Comparison of ENCODE assay signal across 23 cellular contexts in genomic region chr1:95382385-95382784, GRCh38.
A peak's percentile ranks its signal among the peaks of the same experiment; 100 is the strongest.
DNase-seq lines count a peak whose midpoint lies in the region; ATAC-seq, FAIRE-seq and TF ChIP-seq lines count a peak whose summit lies in the region.
"Had no signal": no experiment of that assay in that cellular context is flagged by ENCODE, and none has a peak within 500 bp of the region (broad histone marks: within the 10 kb centered on the region; RNA-seq: fewer than 3 reads in every experiment).

No MANE protein-coding gene starts in this region.

- TF ChIP-seq RAD21 in K562 (CRISPR knock-in tag; conservative IDR thresholded peaks at IDR 0.05 in 1 of 2, IDR thresholded peaks at IDR 0.05 in 1 of 2), result no peak

- H2AFZ ChIP-seq in K562 (ENCODE audit: low read depth, low read length), result no peak overlapping the region

- TF ChIP-seq POLR2A in K562 (conservative IDR thresholded peaks at IDR 0.05), result no peak

- POLR2A ChIA-PET in K562 (lab: Yijun Ruan, JAX), result no interaction called here

- no peak overlapping the region for H3K4me3 ChIP-seq in K562
- H3K4me3 ChIP-seq in lower lobe of right lung, result no peak overlapping the region
- H3K4me3 ChIP-seq: SK-N-MC had no signal

- H3K4me1 ChIP-seq in K562 (replicated peaks in 1 of 2; ENCODE audit: control insufficient read depth in 2 of 2, insufficient read depth in 2 of 2, low read length in 2 of 2), result no peaks in the 10 kb centered on the region
- H3K4me1 ChIP-seq in lower lobe of right lung, result no peaks in the 10 kb centered on the region

- no peak for DNase-seq in K562 (ENCODE audit: extremely low read depth in 1 of 4, low spot score in 3 of 4)
- no peak for DNase-seq in lower lobe of right lung
- no peak for DNase-seq in Right ventricle myocardium superior
- DNase-seq in NCI-H1092 treated with DMSO at 0.1 percent for 48 hours (lab: John Stamatoyannopoulos, UW), result no peak
- DNase-seq: ACHN; GF-D8; GOT3; MV-4-11; NCI-H1436; NCI-H1930; NCI-H446; NCI-H748 treated with DMSO at 0.1 percent for 48 hours; NK-92 treated with Interleukin-12 subunit alpha and Interleukin-12 subunit beta, amount 100 ng/mL, for 24 hours; T-helper 1 cell; T-helper 9 cell had no signal

- TF ChIP-seq EP300 in K562 (IDR thresholded peaks at IDR 0.05; ENCODE audit: low read length), result no peak

- no peak overlapping the region for H3K9ac ChIP-seq in K562 (ENCODE audit: insufficient read depth in 1 of 2, low read depth in 2 of 2, low read length in 2 of 2)
- H3K9ac ChIP-seq: KMS-11 had no signal

- intact Hi-C loops in K562 (cut with micrococcal nuclease) (no loop called here), lower lobe of right lung (cut with DNase I) (no loop called here), Right ventricle myocardium superior (cut with DNase I) (no loop called here)

- in situ Hi-C loops in K562 (cut with MboI), result no loop called here

- BruUV-seq in K562 (replicated peaks; lab: Mats Ljungman, UMichigan), result no TSS peak

- TF ChIP-seq CTCF in K562 (IDR thresholded peaks at IDR 0.05 in 2 of 3, conservative IDR thresholded peaks at IDR 0.05 in 1 of 3; ENCODE audit: insufficient read depth in 2 of 3, low read depth in 1 of 3, low read length in 3 of 3) (no peak), lower lobe of right lung (IDR thresholded peaks at IDR 0.05) (no peak)

- CTCF ChIA-PET in K562 (lab: Yijun Ruan, JAX; ENCODE audit: low intra/inter-chr PET ratio), result no interaction called here

- no peak for FAIRE-seq in K562 (lab: Jason Lieb, UNC)
- FAIRE-seq: RCC 7860 had no signal

- no peak overlapping the region for H3K4me2 ChIP-seq in K562 (ENCODE audit: insufficient read depth, low read length)
- H3K4me2 ChIP-seq: KMS-11 had no signal

- H4K20me1 ChIP-seq in K562 (replicated peaks; ENCODE audit: control insufficient read depth, insufficient read depth, low read length), result no peaks in the 10 kb centered on the region

- ATAC-seq in GM18520 (IDR thresholded peaks at IDR 0.05; ENCODE audit: unreplicated experiment), result peak; percentile 65
- ATAC-seq in GM18907 (IDR thresholded peaks at IDR 0.05; ENCODE audit: unreplicated experiment), result peak; percentile 71
- ATAC-seq in HG02759 (IDR thresholded peaks at IDR 0.05; ENCODE audit: unreplicated experiment), result peak; percentile 68
- ATAC-seq in K562, result no peak
- no peak for ATAC-seq in lower lobe of right lung
- ATAC-seq in Right ventricle myocardium superior (ENCODE audit: poor library complexity), result no peak
- ATAC-seq: HCT116, Right ventricle myocardium inferior had no signal

- H3K27me3 ChIP-seq in K562 (ENCODE audit: control insufficient read depth in 2 of 2, insufficient read depth in 2 of 2, low read length in 2 of 2), result no peaks in the 10 kb centered on the region
- H3K27me3 ChIP-seq in lower lobe of right lung (ENCODE audit: low read depth), result no peaks in the 10 kb centered on the region

- WGBS in K562 (ENCODE audit: insufficient coverage, low coverage, missing lambda C conversion rate), result 3% methylated on average over 2 of the region's 2 CpGs

- H3K36me3 ChIP-seq in K562 (ENCODE audit: control insufficient read depth, insufficient read depth, low read length) (no peaks in the 10 kb centered on the region), lower lobe of right lung (no peaks in the 10 kb centered on the region)

- H3K9me1 ChIP-seq in K562 (ENCODE audit: control insufficient read depth, insufficient read depth, low read length), result no peaks in the 10 kb centered on the region

- H3K27ac ChIP-seq in K562 (ENCODE audit: extremely low read depth, low read depth, low read length) (no peak overlapping the region), lower lobe of right lung (no peak overlapping the region)
- H3K27ac ChIP-seq: KMS-11, SK-N-MC had no signal

- H3K9me3 ChIP-seq in K562 (replicated peaks; ENCODE audit: control insufficient read depth, insufficient read depth, low read depth, low read length) (no peaks in the 10 kb centered on the region), lower lobe of right lung (no peaks in the 10 kb centered on the region)

- H3K79me2 ChIP-seq in K562 (ENCODE audit: control insufficient read depth, insufficient read depth, low read length), result no peaks in the 10 kb centered on the region

TF ChIP-seq in K562, 482 proteins besides CTCF, POLR2A, EP300 and RAD21:
- TF ChIP-seq RFX1 (IDR thresholded peaks at IDR 0.05) (peak; percentile 36), PURB (CRISPR knock-in tag; IDR thresholded peaks at IDR 0.05; ENCODE audit: low read depth) (no peak)

Comparison
In these comparisons a context has a peak if more than half of its experiments do, and no peak if none do; other contexts are left out.
1. ATAC-seq: peak in GM18520 (single experiment), GM18907 (single experiment) and HG02759 (single experiment); none in K562 (single experiment), lower lobe of right lung (0 of 2) and Right ventricle myocardium superior (single experiment).